In the genomic region with DNA sequence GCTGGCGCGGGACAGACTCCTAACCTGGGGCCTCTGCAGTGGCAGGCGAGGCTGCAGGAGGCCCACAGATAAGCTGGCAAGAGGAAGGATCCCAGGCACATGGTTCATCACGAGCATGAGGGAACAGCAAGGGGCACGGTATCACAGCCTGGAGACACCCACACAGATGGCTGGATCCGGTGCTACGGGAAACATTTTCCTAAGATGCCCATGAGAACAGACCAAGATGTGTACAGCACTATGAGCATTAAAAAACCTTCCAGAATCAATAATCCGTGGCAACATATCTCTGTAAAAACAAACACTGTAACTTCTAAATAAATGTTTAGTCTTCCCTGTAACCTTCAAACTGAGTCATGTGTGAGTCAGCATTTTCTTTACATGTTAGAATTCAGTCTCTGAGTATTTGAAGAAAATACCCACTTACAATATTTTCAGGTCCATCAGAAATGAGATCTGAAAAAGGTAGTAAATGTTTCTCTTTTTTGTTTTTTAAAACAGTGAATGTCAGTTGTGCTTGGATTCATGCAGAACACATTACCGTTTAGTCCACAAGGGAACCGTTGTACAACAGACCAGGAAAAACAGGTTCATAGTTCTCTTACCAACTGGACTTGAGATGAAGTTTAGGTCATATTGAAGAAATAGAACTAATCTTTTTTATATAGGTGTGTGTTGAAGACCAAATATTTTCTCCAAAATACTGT, we compare ENCODE assay signal across 7 cellular contexts.
DNase-seq lines count a peak whose midpoint lies in the region; ATAC-seq and TF ChIP-seq lines count a peak whose summit lies in the region.

No MANE protein-coding gene starts in this region.

- no peak overlapping the region for H3K4me3 Mint-ChIP-seq in glutamatergic neuron (ENCODE audit: unreplicated experiment)

- POLR2A ChIA-PET in HEK293 (lab: Yijun Ruan, JAX) = interaction anchor here (0.6 kb wide), 1 partner anchor 704 kb away, joined by 9 read pairs; no protein-coding TSS in a partner anchor

- H3K4me1 Mint-ChIP-seq in glutamatergic neuron (ENCODE audit: low read depth, unreplicated experiment) = peaks cover 14% of the 10 kb centered on the region

- no peaks in the 10 kb centered on the region for H3K27me3 ChIP-seq in adrenal gland

- no peaks in the 10 kb centered on the region for H3K36me3 Mint-ChIP-seq in glutamatergic neuron (ENCODE audit: unreplicated experiment)

- CTCF ChIA-PET in HEK293 (lab: Yijun Ruan, JAX) = interaction anchor here (0.7 to 3.8 kb wide), 12 partner anchors 8 to 340 kb away, joined by 3 to 38 read pairs (median 5); no protein-coding TSS in a partner anchor

- no peak for ATAC-seq in GM18873 (IDR thresholded peaks at IDR 0.05; ENCODE audit: low FRiP score, unreplicated experiment)

- DNase-seq in adrenal gland = peak in 5 of 7 donors; percentile 26 to 53 (median 42)
- no peak for DNase-seq in glutamatergic neuron
- peak; percentile 63 for DNase-seq in superior temporal gyrus (ENCODE audit: extremely low spot score)
- DNase-seq in KBM-7 = no peak
- no peak for DNase-seq in stimulated activated naive CD4-positive, alpha-beta T cell treated with Interleukin-2 at 50 U/mL for 16 hours (lab: John Stamatoyannopoulos, UW)

- H3K4me1 ChIP-seq in HEK293 (ENCODE audit: control insufficient read depth, insufficient read depth, low read length) (no peaks in the 10 kb centered on the region), adrenal gland (replicated peaks in 1 of 2) (peaks cover 3 to 11% of the 10 kb centered on the region in 2 donors)

- TF ChIP-seq POLR2A in adrenal gland (IDR thresholded peaks at IDR 0.05) = no peak

- in situ Hi-C loops in KBM-7 (cut with MboI; ENCODE audit: low pct_unique_long_range_greater_than_20kb, low sequenced_read_pairs) = loop anchor here (10.0 kb wide), 1 partner anchor 232 kb away; no protein-coding TSS in a partner anchor

- intact Hi-C loops in adrenal gland (cut with DNase I) = loop anchor here (5.0 kb wide), 2 partner anchors 230 to 235 kb away; no protein-coding TSS in a partner anchor

- H3K27me3 Mint-ChIP-seq in glutamatergic neuron (ENCODE audit: unreplicated experiment) = no peaks in the 10 kb centered on the region

- H3K9me3 ChIP-seq in HEK293 (ENCODE audit: control insufficient read depth, insufficient read depth, low read depth, low read length) (no peaks in the 10 kb centered on the region), adrenal gland (replicated peaks in 1 of 3) (no peaks in the 10 kb centered on the region)

- peak overlapping the region; percentile 25 for H3K27ac Mint-ChIP-seq in glutamatergic neuron (ENCODE audit: unreplicated experiment)

- H3K27ac ChIP-seq in HEK293 (ENCODE audit: extremely low read depth, low read depth, low read length) = no peak overlapping the region
- peak overlapping the region in 1 of 5 donors; percentile 62 for H3K27ac ChIP-seq in adrenal gland

- H3K9me3 Mint-ChIP-seq in glutamatergic neuron (ENCODE audit: unreplicated experiment) = peaks cover 4% of the 10 kb centered on the region

- H3K4me3 ChIP-seq in HEK293 (ENCODE audit: low read depth, low read length) (no peak overlapping the region), adrenal gland (no peak overlapping the region)

- 48 to 53% (median 50%) methylated on average over 10 of the region's 10 CpGs for WGBS in adrenal gland, 4 donors

- H3K36me3 ChIP-seq in HEK293 (ENCODE audit: control insufficient read depth in 2 of 2, insufficient read depth in 1 of 2, low read length in 2 of 2) (peaks cover 0 to 12% of the 10 kb centered on the region in 2 experiments; a peak in 1 of 3 replicates), adrenal gland (replicated peaks in 1 of 2) (no peaks in the 10 kb centered on the region)

- no peak for TF ChIP-seq CTCF in HEK293 (tag by site-specific recombination; IDR thresholded peaks at IDR 0.05)
- no peak for TF ChIP-seq CTCF in adrenal gland (IDR thresholded peaks at IDR 0.05)
- TF ChIP-seq CTCF in glutamatergic neuron (IDR thresholded peaks at IDR 0.05; ENCODE audit: partially characterized antibody, unreplicated experiment) = no peak

TF ChIP-seq in HEK293, 187 proteins besides CTCF, POLR2A, EP300 and RAD21:
- TF ChIP-seq ZNF23 (tag by site-specific recombination; IDR thresholded peaks at IDR 0.05; ENCODE audit: borderline replicate concordance) (no peak), GLIS1 (tag by site-specific recombination; IDR thresholded peaks at IDR 0.05) (peak; percentile 36; the same call in 1 of the 2 replicates), ZNF660 (tag by site-specific recombination; IDR thresholded peaks at IDR 0.05) (no peak), ZNF335 (tag by site-specific recombination; conservative IDR thresholded peaks at IDR 0.05) (0 out of 2 replicates have a peak, but pooled peaks have one; percentile 17), HOXD13 (CRISPR knock-in tag; IDR thresholded peaks at IDR 0.05; ENCODE audit: borderline replicate concordance) (no peak)
- TF ChIP-seq, protein P1, sequence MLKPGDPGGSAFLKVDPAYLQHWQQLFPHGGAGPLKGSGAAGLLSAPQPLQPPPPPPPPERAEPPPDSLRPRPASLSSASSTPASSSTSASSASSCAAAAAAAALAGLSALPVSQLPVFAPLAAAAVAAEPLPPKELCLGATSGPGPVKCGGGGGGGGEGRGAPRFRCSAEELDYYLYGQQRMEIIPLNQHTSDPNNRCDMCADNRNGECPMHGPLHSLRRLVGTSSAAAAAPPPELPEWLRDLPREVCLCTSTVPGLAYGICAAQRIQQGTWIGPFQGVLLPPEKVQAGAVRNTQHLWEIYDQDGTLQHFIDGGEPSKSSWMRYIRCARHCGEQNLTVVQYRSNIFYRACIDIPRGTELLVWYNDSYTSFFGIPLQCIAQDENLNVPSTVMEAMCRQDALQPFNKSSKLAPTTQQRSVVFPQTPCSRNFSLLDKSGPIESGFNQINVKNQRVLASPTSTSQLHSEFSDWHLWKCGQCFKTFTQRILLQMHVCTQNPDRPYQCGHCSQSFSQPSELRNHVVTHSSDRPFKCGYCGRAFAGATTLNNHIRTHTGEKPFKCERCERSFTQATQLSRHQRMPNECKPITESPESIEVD (tag by site-specific recombination; IDR thresholded peaks at IDR 0.05) = 0 out of 2 replicates have a peak, but pooled peaks have one; percentile 12

Comparison
In these comparisons a context has a peak if more than half of its experiments do, and no peak if none do; other contexts are left out.
1. DNase-seq: peak in adrenal gland (5 of 7) and superior temporal gyrus (single experiment); none in glutamatergic neuron (single experiment), KBM-7 (single experiment) and stimulated activated naive CD4-positive, alpha-beta T cell treated with Interleukin-2 at 50 U/mL for 16 hours (single experiment).